ENCODE assay signal across 26 cellular contexts in genomic region chr2:10306901-10307463, GRCh38. TPM values are rescaled to one million over a fixed set of nuclear protein-coding genes. Genes with fewer than 3 reads are reported as not detected.
DNase-seq lines count a peak whose midpoint lies in the region; ATAC-seq, FAIRE-seq and TF ChIP-seq lines count a peak whose summit lies in the region.
"Had no signal": no experiment of that assay in that cellular context is flagged by ENCODE, and none has a peak within 500 bp of the region (broad histone marks: within the 10 kb centered on the region; RNA-seq: fewer than 3 reads in every experiment).

No MANE protein-coding gene starts in this region.

- no peak for DNase-seq in activated naive CD4-positive, alpha-beta T cell treated with anti-CD3 and anti-CD28 coated beads, Interleukin-2, amount 50 U/mL, for 72 hours (ENCODE audit: low spot score in 2 of 2)
- no peak for DNase-seq in HCT116 (ENCODE audit: low read depth, low spot score)
- no peak for DNase-seq in K562 (ENCODE audit: extremely low read depth in 1 of 4, low spot score in 3 of 4)
- DNase-seq in stimulated activated effector memory CD8-positive, alpha-beta T cell treated with anti-CD3 and anti-CD28 coated beads, Interleukin-12 subunit alpha, Interleukin-12 subunit beta, amount 100 ng/mL, for 72 hours (ENCODE audit: low spot score in 2 of 2): no peak
- DNase-seq in foreskin fibroblast: no peak
- no peak for DNase-seq in OCI-LY7 (ENCODE audit: low spot score)
- no peak for DNase-seq in left ventricle myocardium superior
- DNase-seq: activated CD4-positive, alpha-beta memory T cell treated with anti-CD3 and anti-CD28 coated beads for 36 hours; activated CD4-positive, CD25-positive, alpha-beta regulatory T cell treated with anti-CD3 and anti-CD28 coated beads, Interleukin-2, amount 50 U/mL, for 72 hours; AML-193; DMS79 treated with DMSO at 0.1 percent for 48 hours; H9; islet precursor cell; NCI-H1105; NCI-H1930; NCI-H2227 treated with DMSO at 0.1 percent for 48 hours; NCI-H526 treated with DMSO at 0.1 percent for 48 hours had no signal

- no peak for ATAC-seq in activated naive CD4-positive, alpha-beta T cell treated with anti-CD3 and anti-CD28 coated beads, Interleukin-2, amount 50 U/mL, for 72 hours
- no peak for ATAC-seq in HCT116
- no peak for ATAC-seq in K562
- no peak for ATAC-seq in stimulated activated effector memory CD8-positive, alpha-beta T cell treated with anti-CD3 and anti-CD28 coated beads, Interleukin-12 subunit alpha, Interleukin-12 subunit beta, amount 100 ng/mL, for 72 hours
- no peak for ATAC-seq in left ventricle myocardium superior
- ATAC-seq: A549; natural killer cell treated with Interleukin-12 subunit alpha and Interleukin-12 subunit beta and Interleukin-15 and Interleukin-18, amount 100 ng/mL, for 72 hours had no signal

- peaks cover 68% of the 10 kb centered on the region for H3K4me1 Mint-ChIP-seq in activated naive CD4-positive, alpha-beta T cell treated with anti-CD3 and anti-CD28 coated beads, Interleukin-2, amount 50 U/mL, for 24 hours
- H3K4me1 Mint-ChIP-seq in stimulated activated effector memory CD8-positive, alpha-beta T cell treated with anti-CD3 and anti-CD28 coated beads, Interleukin-12 subunit alpha, Interleukin-12 subunit beta, amount 100 ng/mL, for 72 hours: peaks cover 55% of the 10 kb centered on the region

- no peak for TF ChIP-seq EP300 in K562 (IDR thresholded peaks at IDR 0.05; ENCODE audit: low read length)

- no peaks in the 10 kb centered on the region for H3K9me3 Mint-ChIP-seq in activated naive CD4-positive, alpha-beta T cell treated with anti-CD3 and anti-CD28 coated beads, Interleukin-2, amount 50 U/mL, for 24 hours
- peaks cover 0 to 7% of the 10 kb centered on the region in 2 donors for H3K9me3 Mint-ChIP-seq in activated naive CD4-positive, alpha-beta T cell treated with anti-CD3 and anti-CD28 coated beads, Interleukin-2, amount 50 U/mL, for 72 hours
- H3K9me3 Mint-ChIP-seq in stimulated activated effector memory CD8-positive, alpha-beta T cell treated with anti-CD3 and anti-CD28 coated beads, Interleukin-12 subunit alpha, Interleukin-12 subunit beta, amount 100 ng/mL, for 72 hours: no peaks in the 10 kb centered on the region
- H3K9me3 Mint-ChIP-seq: activated CD4-positive, alpha-beta memory T cell treated with anti-CD3 and anti-CD28 coated beads for 36 hours; activated T-helper 2 cell treated with anti-CD3 and anti-CD28 coated beads, Interferon-gamma antibody, Interleukin-2, Interleukin-4, amounts not matched to agents 10 μg/mL and 5 μg/mL and 100 μg/mL, durations not matched to agents 14 hours and 24 hours and 36 hours; central memory CD8-positive, alpha-beta T cell; natural killer cell treated with Interleukin-12 subunit alpha and Interleukin-12 subunit beta and Interleukin-15 and Interleukin-18, amount 100 ng/mL, for 72 hours had no signal

- H3K36me3 ChIP-seq in HCT116 (ENCODE audit: control insufficient read depth in 1 of 2, insufficient read depth in 2 of 2, low read length in 2 of 2) (peaks cover 0 to 6% of the 10 kb centered on the region in 2 experiments; a peak in 1 of 4 replicates), K562 (ENCODE audit: control insufficient read depth, insufficient read depth, low read length) (peaks cover 4% of the 10 kb centered on the region; the same call in 2 of the 3 replicates), OCI-LY7 (ENCODE audit: insufficient read depth, low read length) (no peaks in the 10 kb centered on the region)
- H3K36me3 ChIP-seq: uterus had no signal

- no peak for TF ChIP-seq RAD21 in HCT116 (IDR thresholded peaks at IDR 0.05; ENCODE audit: low read depth)
- no peak for TF ChIP-seq RAD21 in K562 (CRISPR knock-in tag; conservative IDR thresholded peaks at IDR 0.05 in 1 of 2, IDR thresholded peaks at IDR 0.05 in 1 of 2)

- H3K27me3 ChIP-seq in HCT116 (ENCODE audit: insufficient read depth, low read length) (no peaks in the 10 kb centered on the region), K562 (ENCODE audit: control insufficient read depth in 2 of 2, insufficient read depth in 2 of 2, low read length in 2 of 2) (no peaks in the 10 kb centered on the region; a peak in 1 of 5 replicates)
- H3K27me3 ChIP-seq: uterus had no signal

- peak overlapping the region; percentile 92 for H3K4me3 Mint-ChIP-seq in activated naive CD4-positive, alpha-beta T cell treated with anti-CD3 and anti-CD28 coated beads, Interleukin-2, amount 50 U/mL, for 24 hours
- peak overlapping the region; percentile 47 for H3K4me3 Mint-ChIP-seq in stimulated activated effector memory CD8-positive, alpha-beta T cell treated with anti-CD3 and anti-CD28 coated beads, Interleukin-12 subunit alpha, Interleukin-12 subunit beta, amount 100 ng/mL, for 72 hours
- H3K4me3 Mint-ChIP-seq: activated CD4-positive, alpha-beta memory T cell treated with anti-CD3 and anti-CD28 coated beads for 36 hours; central memory CD8-positive, alpha-beta T cell; H9; natural killer cell treated with Interleukin-12 subunit alpha and Interleukin-12 subunit beta and Interleukin-15 and Interleukin-18, amount 100 ng/mL, for 72 hours had no signal

- H3K9ac ChIP-seq in HCT116 (ENCODE audit: low read length) (no peak overlapping the region), K562 (ENCODE audit: insufficient read depth in 1 of 2, low read depth in 2 of 2, low read length in 2 of 2) (peak overlapping the region; percentile 4 to 24; a peak in 1 of 4 replicates)

- WGBS in K562 (ENCODE audit: insufficient coverage, low coverage, missing lambda C conversion rate): 42% methylated on average over 4 of the region's 4 CpGs

- RAD21 ChIA-PET in HCT116 (lab: Charles Lee; ENCODE audit: low non-redundant PET in 1 of 2, low total read pairs in 2 of 2, uncharacterized antibody in 2 of 2, unreplicated experiment in 2 of 2): no interaction called here

- peaks cover 7% of the 10 kb centered on the region for H3K9me1 ChIP-seq in K562 (ENCODE audit: control insufficient read depth, insufficient read depth, low read length)

- CTCF ChIA-PET in HCT116 (lab: Charles Lee): interaction anchor here (6.0 kb wide), 1 partner anchor 102 kb away, joined by 29 read pairs; no protein-coding TSS in a partner anchor
- CTCF ChIA-PET in K562 (lab: Yijun Ruan, JAX; ENCODE audit: low intra/inter-chr PET ratio): no interaction called here
- CTCF ChIA-PET in OCI-LY7 (lab: Charles Lee; ENCODE audit: unreplicated experiment): no interaction called here

- intact Hi-C loops in HCT116 (cut with micrococcal nuclease) (loop anchor here (10.0 kb wide), 1 partner anchor 182 kb away; the partner anchor contains the start of gene RRM2), K562 (cut with micrococcal nuclease) (loop anchor here (2.0 to 10.0 kb wide), 3 partner anchors 24 to 102 kb away; no protein-coding TSS in a partner anchor), OCI-LY7 (cut with micrococcal nuclease; ENCODE audit: unreplicated experiment) (no loop called here), left ventricle myocardium superior (cut with micrococcal nuclease) (no loop called here)

- H3K9me2 ChIP-seq in HCT116 (ENCODE audit: insufficient read depth) (no peaks in the 10 kb centered on the region), OCI-LY7 (ENCODE audit: insufficient read depth, low read length) (no peaks in the 10 kb centered on the region)

- H3K4me1 ChIP-seq in HCT116 (ENCODE audit: control insufficient read depth in 1 of 2, insufficient read depth in 2 of 2, low read length in 2 of 2) (peaks cover 11 to 39% of the 10 kb centered on the region in 2 experiments; a peak in 3 of 4 replicates), K562 (replicated peaks in 1 of 2; ENCODE audit: control insufficient read depth in 2 of 2, insufficient read depth in 2 of 2, low read length in 2 of 2) (peaks cover 42 to 46% of the 10 kb centered on the region in 2 experiments), OCI-LY7 (ENCODE audit: insufficient read depth, low read length, poor library complexity, severe bottlenecking) (peaks cover 17% of the 10 kb centered on the region)

- no peak overlapping the region for H3K4me3 ChIP-seq in HCT116 (replicated peaks in 1 of 2; ENCODE audit: low read depth in 1 of 2, low read length in 2 of 2)
- H3K4me3 ChIP-seq in K562: no peak overlapping the region
- no peak overlapping the region for H3K4me3 ChIP-seq in foreskin fibroblast (ENCODE audit: low read depth in 1 of 2, low read length in 2 of 2)
- H3K4me3 ChIP-seq in OCI-LY7 (ENCODE audit: low read depth, low read length, poor library complexity, severe bottlenecking): no peak overlapping the region
- H3K4me3 ChIP-seq: A549, uterus had no signal

- no peaks in the 10 kb centered on the region for H3K36me3 Mint-ChIP-seq in activated naive CD4-positive, alpha-beta T cell treated with anti-CD3 and anti-CD28 coated beads, Interleukin-2, amount 50 U/mL, for 24 hours
- H3K36me3 Mint-ChIP-seq in activated naive CD4-positive, alpha-beta T cell treated with anti-CD3 and anti-CD28 coated beads, Interleukin-2, amount 50 U/mL, for 72 hours: peaks cover 4 to 14% of the 10 kb centered on the region in 2 donors
- peaks cover 6% of the 10 kb centered on the region for H3K36me3 Mint-ChIP-seq in stimulated activated effector memory CD8-positive, alpha-beta T cell treated with anti-CD3 and anti-CD28 coated beads, Interleukin-12 subunit alpha, Interleukin-12 subunit beta, amount 100 ng/mL, for 72 hours
- H3K36me3 Mint-ChIP-seq: natural killer cell treated with Interleukin-12 subunit alpha and Interleukin-12 subunit beta and Interleukin-15 and Interleukin-18, amount 100 ng/mL, for 72 hours had no signal

- H3K27me3 Mint-ChIP-seq in activated naive CD4-positive, alpha-beta T cell treated with anti-CD3 and anti-CD28 coated beads, Interleukin-2, amount 50 U/mL, for 24 hours: no peaks in the 10 kb centered on the region
- H3K27me3 Mint-ChIP-seq: activated CD4-positive, alpha-beta memory T cell treated with anti-CD3 and anti-CD28 coated beads for 36 hours; central memory CD8-positive, alpha-beta T cell; natural killer cell treated with Interleukin-12 subunit alpha and Interleukin-12 subunit beta and Interleukin-15 and Interleukin-18, amount 100 ng/mL, for 72 hours had no signal

- no peak for FAIRE-seq in K562 (lab: Jason Lieb, UNC)
- FAIRE-seq: A549, endothelial cell of umbilical vein, GM18507 had no signal

- H3K79me2 ChIP-seq in HCT116 (ENCODE audit: insufficient read depth, low read length): peaks cover 90% of the 10 kb centered on the region
- peaks cover 92% of the 10 kb centered on the region for H3K79me2 ChIP-seq in K562 (ENCODE audit: control insufficient read depth, insufficient read depth, low read length)
- H3K79me2 ChIP-seq in OCI-LY7 (ENCODE audit: insufficient read depth, low read depth, low read length): no peaks in the 10 kb centered on the region

- H4K20me1 ChIP-seq in HCT116 (ENCODE audit: insufficient read depth): peaks cover 6% of the 10 kb centered on the region; the same call in 1 of the 2 replicates
- H4K20me1 ChIP-seq in K562 (replicated peaks; ENCODE audit: control insufficient read depth, insufficient read depth, low read length): peaks cover 11% of the 10 kb centered on the region; the same call in 1 of the 2 replicates
- H4K20me1 ChIP-seq in OCI-LY7 (ENCODE audit: insufficient read depth, low read length): peaks cover 14% of the 10 kb centered on the region; the same call in 1 of the 2 replicates

- TF ChIP-seq POLR2A in HCT116 (IDR thresholded peaks at IDR 0.05; ENCODE audit: borderline replicate concordance, extremely low read depth, insufficient read depth, insufficient read length): no peak
- TF ChIP-seq POLR2A in K562 (conservative IDR thresholded peaks at IDR 0.05): no peak

- H3K27ac Mint-ChIP-seq in activated naive CD4-positive, alpha-beta T cell treated with anti-CD3 and anti-CD28 coated beads, Interleukin-2, amount 50 U/mL, for 24 hours: no peak overlapping the region
- no peak overlapping the region for H3K27ac Mint-ChIP-seq in activated naive CD4-positive, alpha-beta T cell treated with anti-CD3 and anti-CD28 coated beads, Interleukin-2, amount 50 U/mL, for 72 hours
- H3K27ac Mint-ChIP-seq in stimulated activated effector memory CD8-positive, alpha-beta T cell treated with anti-CD3 and anti-CD28 coated beads, Interleukin-12 subunit alpha, Interleukin-12 subunit beta, amount 100 ng/mL, for 72 hours: no peak overlapping the region
- H3K27ac Mint-ChIP-seq: activated CD4-positive, alpha-beta memory T cell treated with anti-CD3 and anti-CD28 coated beads for 36 hours; activated T-helper 2 cell treated with anti-CD3 and anti-CD28 coated beads, Interferon-gamma antibody, Interleukin-2, Interleukin-4, amounts not matched to agents 10 μg/mL and 5 μg/mL and 100 μg/mL, durations not matched to agents 14 hours and 24 hours and 36 hours; H9; natural killer cell treated with Interleukin-12 subunit alpha and Interleukin-12 subunit beta and Interleukin-15 and Interleukin-18, amount 100 ng/mL, for 72 hours had no signal

- in situ Hi-C loops in K562 (cut with MboI): no loop called here

- H3K27ac ChIP-seq in HCT116 (ENCODE audit: low read depth, low read length): no peak overlapping the region
- H3K27ac ChIP-seq in K562 (ENCODE audit: extremely low read depth, low read depth, low read length): no peak overlapping the region; the same call in 2 of the 3 replicates
- no peak overlapping the region for H3K27ac ChIP-seq in OCI-LY7 (ENCODE audit: low read depth, low read length, poor library complexity, severe bottlenecking)
- H3K27ac ChIP-seq: A549, RWPE1 had no signal

- H3K4me2 ChIP-seq in HCT116 (ENCODE audit: low read length) (no peak overlapping the region), K562 (ENCODE audit: insufficient read depth, low read length) (peak overlapping the region; percentile 75), OCI-LY7 (ENCODE audit: low read length) (no peak overlapping the region)

- no peak for TF ChIP-seq CTCF in HCT116 (IDR thresholded peaks at IDR 0.05 in 2 of 3, conservative IDR thresholded peaks at IDR 0.05 in 1 of 3; ENCODE audit: borderline replicate concordance in 1 of 3, insufficient read depth in 1 of 3, low read depth in 2 of 3, low read length in 2 of 3)
- TF ChIP-seq CTCF in K562 (IDR thresholded peaks at IDR 0.05 in 2 of 3, conservative IDR thresholded peaks at IDR 0.05 in 1 of 3; ENCODE audit: insufficient read depth in 2 of 3, low read depth in 1 of 3, low read length in 3 of 3): no peak
- TF ChIP-seq CTCF in foreskin fibroblast (IDR thresholded peaks at IDR 0.05; ENCODE audit: low read depth, low read length): no peak
- TF ChIP-seq CTCF in OCI-LY7 (conservative IDR thresholded peaks at IDR 0.05; ENCODE audit: low read length): no peak

- H2AFZ ChIP-seq in HCT116 (ENCODE audit: low read depth, low read length, poor library complexity, severe bottlenecking) (no peak overlapping the region), K562 (ENCODE audit: low read depth, low read length) (no peak overlapping the region), OCI-LY7 (ENCODE audit: low read length) (no peak overlapping the region)

- BruUV-seq in HCT116 (replicated peaks; lab: Mats Ljungman, UMichigan): no TSS peak
- no TSS peak for BruUV-seq in K562 (replicated peaks; lab: Mats Ljungman, UMichigan)
- BruUV-seq in OCI-LY7 (replicated peaks; lab: Mats Ljungman, UMichigan): no TSS peak

- no peaks in the 10 kb centered on the region for H3K9me3 ChIP-seq in HCT116 (ENCODE audit: control insufficient read depth in 1 of 2, insufficient read depth in 1 of 2, low read depth in 1 of 2, low read length in 2 of 2)
- H3K9me3 ChIP-seq in K562 (replicated peaks; ENCODE audit: control insufficient read depth, insufficient read depth, low read depth, low read length): no peaks in the 10 kb centered on the region
- H3K9me3 ChIP-seq in OCI-LY7 (ENCODE audit: low read length): no peaks in the 10 kb centered on the region
- H3K9me3 ChIP-seq: A549, uterus had no signal

- POLR2A ChIA-PET in HCT116 (lab: Charles Lee): no interaction called here
- POLR2A ChIA-PET in K562 (lab: Yijun Ruan, JAX): interaction anchor here (0.7 to 4.4 kb wide), 9 partner anchors 9 to 141 kb away, joined by 3 to 26 read pairs (median 4); partner anchors contain the start of gene ODC1
- POLR2A ChIA-PET in OCI-LY7 (lab: Charles Lee): interaction anchor here (0.8 kb wide), 1 partner anchor 85 kb away, joined by 3 read pairs; no protein-coding TSS in a partner anchor

RNA-seq across cellular contexts. Expression of gene HPCAL1, which starts 4.3 kb away (rescaled TPM):
- 10 to 100 TPM; 46.0 to 96.5 TPM for total RNA-seq in activated naive CD4-positive, alpha-beta T cell treated with anti-CD3 and anti-CD28 coated beads, Interleukin-2, amount 50 U/mL, for 72 hours
- total RNA-seq in HCT116 (2021; ENCODE audit: unreplicated experiment) (111 TPM), K562 (2014; rRNA removed) (56.2 and 62.9 TPM in 2 replicates), K562 (2014; rRNA removed; fragmentation: Illumina TruSeq; extraction: Trizol) (9.5 and 10.9 TPM in 2 replicates), K562 (2015; rRNA removed; fragmentation: Illumina TruSeq; extraction: Trizol) (20.2 and 25.0 TPM in 2 replicates), K562 (2021) (61.5 and 65.5 TPM in 2 replicates), OCI-LY7 (2022) (7.2 and 9.2 TPM in 2 replicates), left ventricle myocardium superior (40.5 TPM)
- 173 and 207 TPM in 2 replicates for polyA plus RNA-seq in HCT116 (2012)
- total RNA-seq in K562 (2011; cell fraction: chromatin; rRNA removed; ENCODE audit: low replicate concordance): 25.1 and 67.2 TPM in 2 replicates
- 37.1 and 44.9 TPM in 2 replicates for total RNA-seq in K562 (2011; cell fraction: nucleolus; rRNA removed)
- total RNA-seq in K562 (2011; cell fraction: nucleoplasm; rRNA removed): 28.7 and 29.2 TPM in 2 replicates
- polyA plus RNA-seq in K562 (2011; rRNA removed) (23.9 and 48.2 TPM in 2 replicates), K562 (2014; fragmentation: Illumina TruSeq; extraction: Trizol) (36.5 and 74.6 TPM in 2 replicates), K562 (2014; fragmentation: Nextera tagmentation; extraction: Ambion mirVana) (1 to 10 TPM; 2.7 to 3.1 TPM), K562 (2014; rRNA removed) (41.0 and 44.2 TPM in 2 replicates)
- polyA plus RNA-seq in K562 (2011; cell fraction: cytosol; rRNA removed): 44.1 and 78.0 TPM in 2 replicates
- polyA plus RNA-seq in K562 (2011; cell fraction: nucleus; rRNA removed): 49.6 and 80.3 TPM in 2 replicates
- 67.3 and 117 TPM in 2 replicates for polyA plus RNA-seq in K562 (2012)
- polyA minus RNA-seq in K562 (2011; rRNA and poly(A)+ RNA removed): 11.6 and 13.9 TPM in 2 replicates
- 32.4 and 46.1 TPM in 2 replicates for polyA minus RNA-seq in K562 (2011; cell fraction: cytosol; rRNA and poly(A)+ RNA removed)
- 19.9 and 22.5 TPM in 2 replicates for polyA minus RNA-seq in K562 (2011; cell fraction: nucleus; rRNA and poly(A)+ RNA removed)
- total RNA-seq in OCI-LY7 (2014; rRNA removed; shearing (Covaris generic)): 9.1 and 9.7 TPM in 2 replicates

Comparison
In these comparisons a context has a peak if more than half of its experiments do, and no peak if none do; other contexts are left out.
1. intact Hi-C loops: an anchor here in HCT116 (10.0 kb wide) and K562 (2.0 to 10.0 kb wide); none called in OCI-LY7 and left ventricle myocardium superior.